In genomic region chr7:100119075-100119700, GRCh38 we compare ENCODE assay signal across 8 cellular contexts. TPM values are rescaled to one million over a fixed set of nuclear protein-coding genes. Genes with fewer than 3 reads are reported as not detected.
DNase-seq lines count a peak whose midpoint lies in the region; ATAC-seq and TF ChIP-seq lines count a peak whose summit lies in the region.

CNPY4 (plus strand) TSS chr7:100119634; CDS start chr7:100119745, 111 bp downstream.
TAF6 (minus strand) TSS chr7:100119358; CDS start chr7:100114209, 5,149 bp downstream.

- H3K36me3 Mint-ChIP-seq in Caco-2 (ENCODE audit: insufficient read depth, unreplicated experiment), result peaks cover 30% of the 10 kb centered on the region
- peaks cover 16% of the 10 kb centered on the region for H3K36me3 Mint-ChIP-seq in activated CD8-positive, alpha-beta memory T cell treated with anti-CD3 and anti-CD28 coated beads, Interleukin-2, amount 10 ng/mL, durations not matched to agents 7 days and 5 days

- no peaks in the 10 kb centered on the region for H3K9me3 ChIP-seq in Caco-2
- no peaks in the 10 kb centered on the region for H3K9me3 ChIP-seq in HUES48 (ENCODE audit: control insufficient read depth, insufficient read depth, low read length)
- H3K9me3 ChIP-seq in NT2/D1 (ENCODE audit: insufficient read depth, low read length), result no peaks in the 10 kb centered on the region
- no peaks in the 10 kb centered on the region for H3K9me3 ChIP-seq in endocrine pancreas (ENCODE audit: control insufficient read depth, low read length)
- H3K9me3 ChIP-seq in mesodermal cell (ENCODE audit: control insufficient read depth, low read length), result no peaks in the 10 kb centered on the region

- H3K27ac ChIP-seq in HUES48 (ENCODE audit: low read depth, low read length) (peak within 1 kb of the TSS; percentile 87), mesodermal cell (ENCODE audit: low read depth, low read length, severe bottlenecking) (peak within 1 kb of the TSS; percentile 99)

- H3K27ac Mint-ChIP-seq in Caco-2 (ENCODE audit: unreplicated experiment), result peak within 1 kb of the TSS; percentile 100
- peak within 1 kb of the TSS; percentile 91 for H3K27ac Mint-ChIP-seq in activated CD8-positive, alpha-beta memory T cell treated with anti-CD3 and anti-CD28 coated beads, Interleukin-2, amount 10 ng/mL, durations not matched to agents 7 days and 5 days

- peaks cover 9% of the 10 kb centered on the region for H3K9me3 Mint-ChIP-seq in Caco-2 (ENCODE audit: unreplicated experiment)
- H3K9me3 Mint-ChIP-seq in activated CD8-positive, alpha-beta memory T cell treated with anti-CD3 and anti-CD28 coated beads, Interleukin-2, amount 10 ng/mL, durations not matched to agents 7 days and 5 days (ENCODE audit: low read depth), result no peaks in the 10 kb centered on the region

- H3K4me3 Mint-ChIP-seq in Caco-2 (ENCODE audit: unreplicated experiment), result peak within 1 kb of the TSS; percentile 100
- H3K4me3 Mint-ChIP-seq in activated CD8-positive, alpha-beta memory T cell treated with anti-CD3 and anti-CD28 coated beads, Interleukin-2, amount 10 ng/mL, durations not matched to agents 7 days and 5 days, result peak within 1 kb of the TSS; percentile 93

- intact Hi-C loops in Caco-2 (cut with micrococcal nuclease; ENCODE audit: unreplicated experiment), result loop anchor here (1.0 kb wide), 1 partner anchor 8 kb away; no protein-coding TSS in a partner anchor

- peak; percentile 55 for ATAC-seq in GM21367 (IDR thresholded peaks at IDR 0.05; ENCODE audit: unreplicated experiment)
- ATAC-seq in activated CD8-positive, alpha-beta memory T cell treated with anti-CD3 and anti-CD28 coated beads, Interleukin-2, amount 10 ng/mL, durations not matched to agents 7 days and 5 days, result peak; percentile 80

- H3K27me3 ChIP-seq in Caco-2 (replicated peaks; ENCODE audit: control insufficient read depth, insufficient read depth, low read length), result no peaks in the 10 kb centered on the region
- no peaks in the 10 kb centered on the region for H3K27me3 ChIP-seq in HUES48 (ENCODE audit: control insufficient read depth, insufficient read depth, low read length)
- no peaks in the 10 kb centered on the region for H3K27me3 ChIP-seq in NT2/D1 (ENCODE audit: insufficient read depth, insufficient read length)
- no peaks in the 10 kb centered on the region for H3K27me3 ChIP-seq in endocrine pancreas (ENCODE audit: control insufficient read depth, insufficient read depth, low read length)

- peak; percentile 95 to 96 for DNase-seq in Caco-2
- peak; percentile 94 for DNase-seq in NT2/D1 (ENCODE audit: low read depth, low spot score)
- DNase-seq in activated CD8-positive, alpha-beta memory T cell treated with anti-CD3 and anti-CD28 coated beads, Interleukin-2, amount 10 ng/mL, durations not matched to agents 7 days and 5 days, result peak; percentile 96
- DNase-seq in stimulated activated CD8-positive, alpha-beta memory T cell treated with anti-CD3 and anti-CD28 coated beads, Interleukin-15, amount 100 ng/mL, for 24 hours (ENCODE audit: low read depth), result peak; percentile 87

- no peaks in the 10 kb centered on the region for H3K36me3 ChIP-seq in Caco-2 (ENCODE audit: control insufficient read depth, insufficient read depth, low read length)
- H3K36me3 ChIP-seq in HUES48 (ENCODE audit: control insufficient read depth, insufficient read depth, low read length), result 0 out of 2 replicates have a peak, but pooled peaks cover 3% of the 10 kb centered on the region
- H3K36me3 ChIP-seq in NT2/D1 (ENCODE audit: insufficient read depth, insufficient read length, low read length), result peaks cover 22% of the 10 kb centered on the region
- H3K36me3 ChIP-seq in endocrine pancreas (ENCODE audit: control insufficient read depth, insufficient read depth, low read length), result no peaks in the 10 kb centered on the region
- H3K36me3 ChIP-seq in mesodermal cell (ENCODE audit: control insufficient read depth, insufficient read depth, low read length), result peaks cover 41% of the 10 kb centered on the region

- CTCF ChIA-PET in Caco-2 (lab: Charles Lee), result no interaction called here
- CTCF ChIA-PET in activated CD8-positive, alpha-beta memory T cell treated with anti-CD3 and anti-CD28 coated beads, Interleukin-2, amount 10 ng/mL, durations not matched to agents 7 days and 5 days (lab: Charles Lee), result interaction anchor here (2.5 kb wide), 1 partner anchor 11 kb away, joined by 26 read pairs; no protein-coding TSS in a partner anchor

- BruUV-seq in Caco-2 (replicated peaks; lab: Mats Ljungman, UMichigan), result no TSS peak

- peak within 1 kb of the TSS; percentile 87 for H3K9ac ChIP-seq in HUES48 (ENCODE audit: low read depth, low read length)
- peak within 1 kb of the TSS; percentile 96 for H3K9ac ChIP-seq in NT2/D1 (ENCODE audit: insufficient read length, low read depth)
- peak within 1 kb of the TSS; percentile 86 for H3K9ac ChIP-seq in endocrine pancreas (ENCODE audit: control insufficient read depth, insufficient read depth, low read length)

- peaks cover 20% of the 10 kb centered on the region for H3K4me1 Mint-ChIP-seq in Caco-2 (ENCODE audit: low read depth, unreplicated experiment)
- H3K4me1 Mint-ChIP-seq in activated CD8-positive, alpha-beta memory T cell treated with anti-CD3 and anti-CD28 coated beads, Interleukin-2, amount 10 ng/mL, durations not matched to agents 7 days and 5 days, result peaks cover 25% of the 10 kb centered on the region

- H3K4me3 ChIP-seq in Caco-2 (ENCODE audit: low read depth, low read length) (peak within 1 kb of the TSS; percentile 65), HUES48 (ENCODE audit: low read depth, low read length) (peak within 1 kb of the TSS; percentile 76), NT2/D1 (ENCODE audit: insufficient read length, low read depth) (peak within 1 kb of the TSS; percentile 87), endocrine pancreas (ENCODE audit: control insufficient read depth, insufficient read depth, low read length) (peak within 1 kb of the TSS; percentile 79), mesodermal cell (ENCODE audit: extremely low read depth, insufficient read depth, low read length, poor library complexity, severe bottlenecking) (peak within 1 kb of the TSS; percentile 93)

- no peak for TF ChIP-seq CTCF in Caco-2 (IDR thresholded peaks at IDR 0.05; ENCODE audit: insufficient read depth in 1 of 2, low read depth in 1 of 2, low read length in 1 of 2, severe bottlenecking in 1 of 2, unreplicated experiment in 1 of 2)

- no peaks in the 10 kb centered on the region for H3K27me3 Mint-ChIP-seq in Caco-2 (ENCODE audit: insufficient read depth, unreplicated experiment)
- no peaks in the 10 kb centered on the region for H3K27me3 Mint-ChIP-seq in activated CD8-positive, alpha-beta memory T cell treated with anti-CD3 and anti-CD28 coated beads, Interleukin-2, amount 10 ng/mL, durations not matched to agents 7 days and 5 days

- WGBS in mesodermal cell (ENCODE audit: insufficient coverage in 2 of 2), 2 experiments, result 0% methylated on average over 16 to 23 of the region's 35 CpGs

- POLR2A ChIA-PET in Caco-2 (lab: Charles Lee), result no interaction called here

- H3K4me1 ChIP-seq in Caco-2, result peaks cover 10% of the 10 kb centered on the region
- peaks cover 9% of the 10 kb centered on the region for H3K4me1 ChIP-seq in HUES48 (ENCODE audit: control insufficient read depth, insufficient read depth, low read length)
- no peaks in the 10 kb centered on the region for H3K4me1 ChIP-seq in NT2/D1 (ENCODE audit: insufficient read depth, insufficient read length)
- no peaks in the 10 kb centered on the region for H3K4me1 ChIP-seq in endocrine pancreas (ENCODE audit: control insufficient read depth, insufficient read depth, low read length)
- H3K4me1 ChIP-seq in mesodermal cell (ENCODE audit: control insufficient read depth, insufficient read depth, low read length, poor library complexity, severe bottlenecking), result peaks cover 3% of the 10 kb centered on the region

RNA-seq across cellular contexts. Expression of gene CNPY4, which starts in this region (rescaled TPM):
- total RNA-seq in Caco-2 (2022), result 8.8 and 10.1 TPM in 2 replicates
- total RNA-seq in activated CD8-positive, alpha-beta memory T cell treated with anti-CD3 and anti-CD28 coated beads, Interleukin-2, amount 10 ng/mL, durations not matched to agents 7 days and 5 days, result 10 to 100 TPM; 27.3 to 28.0 TPM
- 30.4 TPM for polyA plus RNA-seq in mesodermal cell (2013, experiment 1 of 2)
- polyA plus RNA-seq in mesodermal cell (2013, experiment 2 of 2), result 28.5 TPM

RNA-seq across cellular contexts. Expression of gene TAF6, which starts in this region (rescaled TPM):
- 81.1 and 81.2 TPM in 2 replicates for total RNA-seq in Caco-2 (2022)
- 10 to 100 TPM; 70.4 to 71.4 TPM for total RNA-seq in activated CD8-positive, alpha-beta memory T cell treated with anti-CD3 and anti-CD28 coated beads, Interleukin-2, amount 10 ng/mL, durations not matched to agents 7 days and 5 days
- 91.7 TPM for polyA plus RNA-seq in mesodermal cell (2013, experiment 1 of 2)
- polyA plus RNA-seq in mesodermal cell (2013, experiment 2 of 2), result 72.9 TPM

Comparison
In these comparisons a context has a peak if more than half of its experiments do, and no peak if none do; other contexts are left out.
1. Peak in every context shown above with its lines: DNase-seq, ATAC-seq, H3K4me3 ChIP-seq and H3K27ac ChIP-seq.